Comparison of ENCODE assay signal across 12 cellular contexts in genomic region chr16:67994037-67994407, GRCh38. TPM values are rescaled to one million over a fixed set of nuclear protein-coding genes. Genes with fewer than 3 reads are reported as not detected.
A peak's percentile ranks its signal among the peaks of the same experiment; 100 is the strongest.
DNase-seq lines count a peak whose midpoint lies in the region; ATAC-seq, FAIRE-seq and TF ChIP-seq lines count a peak whose summit lies in the region.
"Not testable (repeated sequence)": the region's sequence is repeated elsewhere in the genome, so short reads cannot be mapped to it uniquely, and the experiment has no call there.
"Had no signal": no experiment of that assay in that cellular context is flagged by ENCODE, and none has a peak within 500 bp of the region (broad histone marks: within the 10 kb centered on the region; RNA-seq: fewer than 3 reads in every experiment).

No MANE protein-coding gene starts in this region.

- peak overlapping the region; percentile 60 for H4K91ac ChIP-seq in trophoblast cell (ENCODE audit: low read depth, low read length)

- H3K36me3 ChIP-seq in CD8-positive, alpha-beta T cell (ENCODE audit: insufficient read depth, low read length); KOPT-K1 (ENCODE audit: insufficient read depth, low read length); endothelial cell of umbilical vein (ENCODE audit: control insufficient read depth in 2 of 2, extremely low read depth in 1 of 2, insufficient read depth in 2 of 2, low read length in 2 of 2); right lobe of liver; trophoblast cell (ENCODE audit: control insufficient read depth in 1 of 2, insufficient read depth in 2 of 2, low read length in 2 of 2): not testable (repeated sequence)

- FAIRE-seq in endothelial cell of umbilical vein (lab: Jason Lieb, UNC) = not testable (repeated sequence)

- H2AK5ac ChIP-seq in trophoblast cell (ENCODE audit: low read length) = not testable (repeated sequence)

- H2BK5ac ChIP-seq in trophoblast cell (ENCODE audit: low read depth, low read length, poor library complexity) = not testable (repeated sequence)

- H3K27ac Mint-ChIP-seq in CD8-positive, alpha-beta T cell = peak overlapping the region; percentile 95
- peak overlapping the region; percentile 96 for H3K27ac Mint-ChIP-seq in activated CD4-positive, alpha-beta T cell treated with anti-CD3 and anti-CD28 coated beads for 36 hours
- peak overlapping the region; percentile 98 for H3K27ac Mint-ChIP-seq in activated naive CD8-positive, alpha-beta T cell treated with anti-CD3 and anti-CD28 coated beads for 36 hours

- H3K4me3 ChIP-seq in CD8-positive, alpha-beta T cell (ENCODE audit: low read depth, low read length) = peak overlapping the region; percentile 38
- not testable (repeated sequence) for H3K4me3 ChIP-seq in endothelial cell of umbilical vein (replicated peaks in 1 of 3; ENCODE audit: insufficient read depth in 1 of 3, low read depth in 1 of 3, low read length in 3 of 3); right lobe of liver; trophoblast cell (ENCODE audit: low read depth, low read length)

- H3K4me2 ChIP-seq in endothelial cell of umbilical vein (ENCODE audit: insufficient read depth, low read length); trophoblast cell (ENCODE audit: low read length): not testable (repeated sequence)

- not testable (repeated sequence) for H3K27me3 ChIP-seq in CD8-positive, alpha-beta T cell (ENCODE audit: insufficient read depth, low read length); endothelial cell of umbilical vein (ENCODE audit: control insufficient read depth in 2 of 2, insufficient read depth in 2 of 2, low read length in 2 of 2); right lobe of liver; trophoblast cell (ENCODE audit: insufficient read depth, low read length)

- H3K79me1 ChIP-seq in trophoblast cell (ENCODE audit: low read length) = not testable (repeated sequence)

- POLR2A ChIA-PET in CD8-positive, alpha-beta T cell (lab: Charles Lee) = interaction anchor here (0.8 to 1.3 kb wide), 2 partner anchors 12 to 29 kb away, joined by 3 to 7 read pairs; partner anchors contain the start of genes DDX28 and DUS2
- POLR2A ChIA-PET in activated CD4-positive, alpha-beta T cell treated with anti-CD3 and anti-CD28 coated beads for 36 hours (lab: Charles Lee); endothelial cell of umbilical vein (lab: Charles Lee): not testable (repeated sequence)

- H3K9ac ChIP-seq in endothelial cell of umbilical vein (replicated peaks; ENCODE audit: extremely low read depth, insufficient read depth, low read length); trophoblast cell (ENCODE audit: low read length): not testable (repeated sequence)

- H3K14ac ChIP-seq in trophoblast cell (ENCODE audit: low read length) = not testable (repeated sequence)

- not testable (repeated sequence) for H4K12ac ChIP-seq in trophoblast cell (ENCODE audit: low read depth, low read length)

- not testable (repeated sequence) for H4K20me1 ChIP-seq in endothelial cell of umbilical vein (replicated peaks; ENCODE audit: control insufficient read depth, extremely low read depth, insufficient read depth, low read length)

- BruUV-seq in endothelial cell of umbilical vein (replicated peaks; lab: Mats Ljungman, UMichigan) = not testable (repeated sequence)

- not testable (repeated sequence) for H2BK12ac ChIP-seq in trophoblast cell (ENCODE audit: low read length)

- peak; percentile 9 for ATAC-seq in CD8-positive, alpha-beta T cell
- ATAC-seq in activated CD4-positive, alpha-beta T cell treated with anti-CD3 and anti-CD28 coated beads for 36 hours = peak; percentile 28
- peak; percentile 3 to 29 (median 17) for ATAC-seq in right lobe of liver

- dilution Hi-C loops in endothelial cell of umbilical vein (cut with MboI; ENCODE audit: extremely low pct_ligation_motif_present, low sequenced_read_pairs) = not testable (repeated sequence)

- H4K8ac ChIP-seq in trophoblast cell (ENCODE audit: low read depth, low read length) = peak overlapping the region; percentile 82

- H3K9me1 ChIP-seq in endothelial cell of umbilical vein (replicated peaks; ENCODE audit: control insufficient read depth, extremely low read depth, insufficient read depth, low read length) = not testable (repeated sequence)

- H2BK120ac ChIP-seq in trophoblast cell (ENCODE audit: insufficient read depth, low read length, poor library complexity) = not testable (repeated sequence)

- not testable (repeated sequence) for TF ChIP-seq POLR2A in endothelial cell of umbilical vein (IDR thresholded peaks at IDR 0.05; ENCODE audit: low read depth, low read length); right lobe of liver (IDR thresholded peaks at IDR 0.05)

- not testable (repeated sequence) for H3K18ac ChIP-seq in trophoblast cell (ENCODE audit: low read length)

- TF ChIP-seq CTCF in CD8-positive, alpha-beta T cell (IDR thresholded peaks at IDR 0.05); endothelial cell of umbilical vein (IDR thresholded peaks at IDR 0.05; ENCODE audit: extremely low read depth in 1 of 2, insufficient read depth in 1 of 2, low read depth in 1 of 2, low read length in 2 of 2); right lobe of liver (IDR thresholded peaks at IDR 0.05): not testable (repeated sequence)

- peaks cover 38% of the 10 kb centered on the region for H3K4me1 ChIP-seq in CD8-positive, alpha-beta T cell (ENCODE audit: insufficient read depth, low read length)
- H3K4me1 ChIP-seq in endothelial cell of umbilical vein (ENCODE audit: control insufficient read depth, extremely low read depth, insufficient read depth, low read length); right lobe of liver; trophoblast cell (ENCODE audit: control insufficient read depth in 1 of 2, insufficient read depth in 2 of 2, low read length in 2 of 2): not testable (repeated sequence)

- not testable (repeated sequence) for H3K79me2 ChIP-seq in endothelial cell of umbilical vein (ENCODE audit: control insufficient read depth, insufficient read depth, low read length); trophoblast cell (ENCODE audit: control insufficient read depth, insufficient read depth, low read length, poor library complexity)

- peak overlapping the region; percentile 83 for H3K4me3 Mint-ChIP-seq in CD8-positive, alpha-beta T cell
- H3K4me3 Mint-ChIP-seq in activated CD4-positive, alpha-beta T cell treated with anti-CD3 and anti-CD28 coated beads for 36 hours = peak overlapping the region; percentile 69
- peak overlapping the region; percentile 78 for H3K4me3 Mint-ChIP-seq in activated naive CD8-positive, alpha-beta T cell treated with anti-CD3 and anti-CD28 coated beads for 36 hours

- peaks cover 41% of the 10 kb centered on the region for H3K4me1 Mint-ChIP-seq in CD8-positive, alpha-beta T cell (ENCODE audit: low read depth)
- H3K4me1 Mint-ChIP-seq in activated CD4-positive, alpha-beta T cell treated with anti-CD3 and anti-CD28 coated beads for 36 hours = peaks cover 44% of the 10 kb centered on the region
- H3K4me1 Mint-ChIP-seq in activated naive CD8-positive, alpha-beta T cell treated with anti-CD3 and anti-CD28 coated beads for 36 hours = peaks cover 38% of the 10 kb centered on the region

- H3K27me3 Mint-ChIP-seq in CD8-positive, alpha-beta T cell (ENCODE audit: low read depth); activated CD4-positive, alpha-beta T cell treated with anti-CD3 and anti-CD28 coated beads for 36 hours; activated naive CD8-positive, alpha-beta T cell treated with anti-CD3 and anti-CD28 coated beads for 36 hours: not testable (repeated sequence)

- not testable (repeated sequence) for H3K9me3 ChIP-seq in CD8-positive, alpha-beta T cell (ENCODE audit: low read length); KOPT-K1 (ENCODE audit: insufficient read depth, low read length, poor library complexity, severe bottlenecking); endothelial cell of umbilical vein (replicated peaks; ENCODE audit: control insufficient read depth, insufficient read depth, low read length); right lobe of liver; trophoblast cell (ENCODE audit: insufficient read depth, low read depth, low read length)

- H3K23ac ChIP-seq in trophoblast cell (ENCODE audit: low read length) = not testable (repeated sequence)

- H3K36me3 Mint-ChIP-seq in CD8-positive, alpha-beta T cell = peaks cover 22% of the 10 kb centered on the region
- H3K36me3 Mint-ChIP-seq in activated CD4-positive, alpha-beta T cell treated with anti-CD3 and anti-CD28 coated beads for 36 hours (ENCODE audit: low read depth) = not testable (repeated sequence)
- peaks cover 12% of the 10 kb centered on the region for H3K36me3 Mint-ChIP-seq in activated naive CD8-positive, alpha-beta T cell treated with anti-CD3 and anti-CD28 coated beads for 36 hours

- intact Hi-C loops in CD8-positive, alpha-beta T cell (cut with DNase I, micrococcal nuclease); activated CD4-positive, alpha-beta T cell treated with anti-CD3 and anti-CD28 coated beads for 36 hours (cut with DNase I, micrococcal nuclease); endothelial cell of umbilical vein (cut with micrococcal nuclease); right lobe of liver (cut with DNase I): not testable (repeated sequence)

- not testable (repeated sequence) for H3K9me3 Mint-ChIP-seq in CD8-positive, alpha-beta T cell; activated CD4-positive, alpha-beta T cell treated with anti-CD3 and anti-CD28 coated beads for 36 hours (ENCODE audit: low read depth); activated naive CD8-positive, alpha-beta T cell treated with anti-CD3 and anti-CD28 coated beads for 36 hours

- peak overlapping the region; percentile 96 for H2AFZ ChIP-seq in endothelial cell of umbilical vein (ENCODE audit: low read depth, low read length)
- H2AFZ ChIP-seq in trophoblast cell (ENCODE audit: insufficient read depth, low read length, poor library complexity) = not testable (repeated sequence)

- peak overlapping the region; percentile 52 for H3K27ac ChIP-seq in CD8-positive, alpha-beta T cell (ENCODE audit: low read depth, low read length)
- peak overlapping the region; percentile 66 for H3K27ac ChIP-seq in KOPT-K1 (ENCODE audit: low read depth, low read length, poor library complexity, severe bottlenecking)
- H3K27ac ChIP-seq in endothelial cell of umbilical vein (ENCODE audit: insufficient read depth, low read depth, low read length); trophoblast cell (ENCODE audit: low read depth, low read length): not testable (repeated sequence)
- H3K27ac ChIP-seq in right lobe of liver = peak overlapping the region; percentile 55 to 75 (median 63)
- H3K27ac ChIP-seq in temporal lobe (ENCODE audit: low read depth, low read length) = peak overlapping the region; percentile 44

- CTCF ChIA-PET in CD8-positive, alpha-beta T cell (lab: Charles Lee) = interaction anchor here (0.6 to 17.1 kb wide), 13 partner anchors 12 to 236 kb away, joined by 3 to 162 read pairs (median 4); partner anchors contain the start of genes DDX28 and DUS2
- CTCF ChIA-PET in activated CD4-positive, alpha-beta T cell treated with anti-CD3 and anti-CD28 coated beads for 36 hours (lab: Charles Lee) = interaction anchor here (0.6 to 2.4 kb wide), 9 partner anchors 8 to 236 kb away, joined by 3 to 11 read pairs (median 6); partner anchors contain the start of genes DDX28 and DUS2
- CTCF ChIA-PET in endothelial cell of umbilical vein (lab: Charles Lee) = interaction anchor here (0.6 to 4.6 kb wide), 13 partner anchors 10 to 236 kb away, joined by 3 to 47 read pairs (median 4); no protein-coding TSS in a partner anchor

- DNase-seq in CD8-positive, alpha-beta T cell; activated CD4-positive, alpha-beta T cell treated with anti-CD3 and anti-CD28 coated beads for 36 hours; activated naive CD8-positive, alpha-beta T cell treated with anti-CD3 and anti-CD28 coated beads for 36 hours; endothelial cell of umbilical vein (ENCODE audit: low read depth, low spot score); right lobe of liver; trophoblast cell: not testable (repeated sequence)

- H3K4ac ChIP-seq in trophoblast cell (ENCODE audit: low read depth, low read length) = not testable (repeated sequence)

- WGBS in right lobe of liver (ENCODE audit: insufficient coverage, low coverage, low lambda C conversion rate, missing lambda C conversion rate) = no CpG with 5 or more reads among the region's 7 CpGs
- WGBS in trophoblast cell (ENCODE audit: extremely low coverage, insufficient coverage, insufficient read length) = no CpG with 5 or more reads among the region's 7 CpGs

RNA-seq across cellular contexts. Expression of gene DPEP2, which starts 5.3 kb away (rescaled TPM):
- total RNA-seq in CD8-positive, alpha-beta T cell = 10 to 100 TPM; 22.5 to 23.7 TPM
- 1 to 10 TPM; 3.2 to 3.8 TPM for total RNA-seq in activated CD4-positive, alpha-beta T cell treated with anti-CD3 and anti-CD28 coated beads for 36 hours
- total RNA-seq in activated naive CD8-positive, alpha-beta T cell treated with anti-CD3 and anti-CD28 coated beads for 36 hours = 1 to 10 TPM; 1.8 to 2.7 TPM
- total RNA-seq in endothelial cell of umbilical vein (0.18 and 0.27 TPM in 2 replicates), right lobe of liver (1 to 10 TPM in 5 of 6 experiments, under 1 TPM in 1; 0.93 to 2.3 (median 1.6) TPM), temporal lobe (0.98 TPM)
- polyA plus RNA-seq in endothelial cell of umbilical vein = 1.7 and 1.8 TPM in 2 replicates
- 0.74 and 0.75 TPM in 2 replicates for polyA plus RNA-seq in endothelial cell of umbilical vein (2011; cell fraction: cytosol; rRNA removed)
- 1.2 and 2.3 TPM in 2 replicates for polyA plus RNA-seq in endothelial cell of umbilical vein (2011; cell fraction: nucleus; rRNA removed)
- polyA plus RNA-seq in endothelial cell of umbilical vein (2012) = 0.52 and 2.3 TPM in 2 replicates
- polyA minus RNA-seq in endothelial cell of umbilical vein = 0.49 and 0.78 TPM in 2 replicates
- not detected for polyA minus RNA-seq in endothelial cell of umbilical vein (2011; cell fraction: cytosol; rRNA and poly(A)+ RNA removed)
- 0.67 and 1.1 TPM in 2 replicates for polyA minus RNA-seq in endothelial cell of umbilical vein (2011; cell fraction: nucleus; rRNA and poly(A)+ RNA removed)
- 0.08 TPM in 2 replicates for polyA plus RNA-seq in trophoblast cell (2013)
- total RNA-seq: progenitor cell of endocrine pancreas, RPMI7951 had no signal

RNA-seq across cellular contexts. Expression of gene DPEP3, which starts 13.7 kb away (rescaled TPM):
- under 1 TPM; 0.30 to 0.58 TPM for total RNA-seq in CD8-positive, alpha-beta T cell
- total RNA-seq in activated CD4-positive, alpha-beta T cell treated with anti-CD3 and anti-CD28 coated beads for 36 hours = under 1 TPM in 1 of 2 experiments, not detected in 1; 0.11 TPM
- under 1 TPM; 0.29 to 0.42 TPM for total RNA-seq in activated naive CD8-positive, alpha-beta T cell treated with anti-CD3 and anti-CD28 coated beads for 36 hours
- total RNA-seq in endothelial cell of umbilical vein (not detected in 2 replicates), right lobe of liver (under 1 TPM in 1 of 6 experiments, not detected in 5; 0.10 TPM), temporal lobe (0.25 TPM)
- 0.03 and 0.06 TPM in 2 replicates for polyA plus RNA-seq in endothelial cell of umbilical vein
- not detected in 2 replicates for polyA plus RNA-seq in endothelial cell of umbilical vein (2011; cell fraction: cytosol; rRNA removed)
- polyA plus RNA-seq in endothelial cell of umbilical vein (2011; cell fraction: nucleus; rRNA removed) = 0.10 TPM in 1 of 2 replicates, not detected in the other
- not detected in 2 replicates for polyA plus RNA-seq in endothelial cell of umbilical vein (2012)
- 0.40 TPM in 1 of 2 replicates, not detected in the other for polyA minus RNA-seq in endothelial cell of umbilical vein
- polyA minus RNA-seq in endothelial cell of umbilical vein (2011; cell fraction: cytosol; rRNA and poly(A)+ RNA removed) = not detected
- polyA minus RNA-seq in endothelial cell of umbilical vein (2011; cell fraction: nucleus; rRNA and poly(A)+ RNA removed) = not detected in 2 replicates
- polyA plus RNA-seq in trophoblast cell (2013) = 0.03 and 0.06 TPM in 2 replicates
- total RNA-seq: progenitor cell of endocrine pancreas, RPMI7951, urinary bladder had no signal

RNA-seq across cellular contexts. Expression of gene DPEP2NB, which starts 21.7 kb away (rescaled TPM):
- not detected for total RNA-seq in CD8-positive, alpha-beta T cell
- total RNA-seq in activated CD4-positive, alpha-beta T cell treated with anti-CD3 and anti-CD28 coated beads for 36 hours = not detected
- not detected for total RNA-seq in activated naive CD8-positive, alpha-beta T cell treated with anti-CD3 and anti-CD28 coated beads for 36 hours
- total RNA-seq in endothelial cell of umbilical vein (not detected in 2 replicates), right lobe of liver (not detected), temporal lobe (not detected)
- polyA plus RNA-seq in endothelial cell of umbilical vein = not detected in 2 replicates
- polyA plus RNA-seq in endothelial cell of umbilical vein (2011; cell fraction: cytosol; rRNA removed) = not detected in 2 replicates
- polyA plus RNA-seq in endothelial cell of umbilical vein (2011; cell fraction: nucleus; rRNA removed) = not detected in 2 replicates
- polyA plus RNA-seq in endothelial cell of umbilical vein (2012) = not detected in 2 replicates
- polyA minus RNA-seq in endothelial cell of umbilical vein = not detected in 2 replicates
- polyA minus RNA-seq in endothelial cell of umbilical vein (2011; cell fraction: cytosol; rRNA and poly(A)+ RNA removed) = not detected
- polyA minus RNA-seq in endothelial cell of umbilical vein (2011; cell fraction: nucleus; rRNA and poly(A)+ RNA removed) = not detected in 2 replicates
- polyA plus RNA-seq in trophoblast cell (2013) = 0.40 and 0.72 TPM in 2 replicates
- total RNA-seq: adrenal gland, progenitor cell of endocrine pancreas, RPMI7951, urinary bladder had no signal
- polyA plus RNA-seq: adrenal gland, urinary bladder had no signal

RNA-seq across cellular contexts. Expression of gene SLC12A4, which starts 25.6 kb away (rescaled TPM):
- 10 to 100 TPM; 20.1 to 20.7 TPM for total RNA-seq in CD8-positive, alpha-beta T cell
- 10 to 100 TPM; 21.8 to 25.8 TPM for total RNA-seq in activated CD4-positive, alpha-beta T cell treated with anti-CD3 and anti-CD28 coated beads for 36 hours
- 10 to 100 TPM; 27.4 to 29.5 TPM for total RNA-seq in activated naive CD8-positive, alpha-beta T cell treated with anti-CD3 and anti-CD28 coated beads for 36 hours
- total RNA-seq in endothelial cell of umbilical vein (99.0 and 114 TPM in 2 replicates), right lobe of liver (10 to 100 TPM; 17.2 to 40.0 (median 21.9) TPM), temporal lobe (5.4 TPM)
- 110 and 124 TPM in 2 replicates for polyA plus RNA-seq in endothelial cell of umbilical vein
- 53.8 and 76.7 TPM in 2 replicates for polyA plus RNA-seq in endothelial cell of umbilical vein (2011; cell fraction: cytosol; rRNA removed)
- polyA plus RNA-seq in endothelial cell of umbilical vein (2011; cell fraction: nucleus; rRNA removed) = 343 and 417 TPM in 2 replicates
- polyA plus RNA-seq in endothelial cell of umbilical vein (2012) = 79.2 and 83.4 TPM in 2 replicates
- 141 and 143 TPM in 2 replicates for polyA minus RNA-seq in endothelial cell of umbilical vein
- 27.4 TPM for polyA minus RNA-seq in endothelial cell of umbilical vein (2011; cell fraction: cytosol; rRNA and poly(A)+ RNA removed)
- polyA minus RNA-seq in endothelial cell of umbilical vein (2011; cell fraction: nucleus; rRNA and poly(A)+ RNA removed) = 127 and 131 TPM in 2 replicates
- 65.8 and 67.9 TPM in 2 replicates for polyA plus RNA-seq in trophoblast cell (2013)

RNA-seq across cellular contexts. Expression of gene DDX28, which starts 29.0 kb away (rescaled TPM):
- 10 to 100 TPM; 18.5 to 20.9 TPM for total RNA-seq in CD8-positive, alpha-beta T cell
- total RNA-seq in activated CD4-positive, alpha-beta T cell treated with anti-CD3 and anti-CD28 coated beads for 36 hours = 10 to 100 TPM; 13.7 to 17.1 TPM
- 10 to 100 TPM; 32.0 to 32.3 TPM for total RNA-seq in activated naive CD8-positive, alpha-beta T cell treated with anti-CD3 and anti-CD28 coated beads for 36 hours
- total RNA-seq in endothelial cell of umbilical vein = 7.9 and 8.4 TPM in 2 replicates
- polyA plus RNA-seq in endothelial cell of umbilical vein = 12.5 and 14.9 TPM in 2 replicates
- 12.8 and 13.6 TPM in 2 replicates for polyA plus RNA-seq in endothelial cell of umbilical vein (2011; cell fraction: cytosol; rRNA removed)
- 8.8 and 9.5 TPM in 2 replicates for polyA plus RNA-seq in endothelial cell of umbilical vein (2011; cell fraction: nucleus; rRNA removed)
- 8.5 and 9.5 TPM in 2 replicates for polyA plus RNA-seq in endothelial cell of umbilical vein (2012)
- polyA minus RNA-seq in endothelial cell of umbilical vein = 9.8 and 12.6 TPM in 2 replicates
- 15.1 TPM for polyA minus RNA-seq in endothelial cell of umbilical vein (2011; cell fraction: cytosol; rRNA and poly(A)+ RNA removed)
- polyA minus RNA-seq in endothelial cell of umbilical vein (2011; cell fraction: nucleus; rRNA and poly(A)+ RNA removed) = 9.4 and 10.4 TPM in 2 replicates
- total RNA-seq in right lobe of liver = 1 to 10 TPM; 5.4 to 10.0 (median 6.3) TPM
- polyA plus RNA-seq in trophoblast cell (2013) = 6.3 and 6.5 TPM in 2 replicates
- total RNA-seq in temporal lobe = 6.4 TPM

Comparison
In these comparisons a context has a peak if more than half of its experiments do, and no peak if none do; other contexts are left out.
1. RNA of gene DPEP2, which starts 5.3 kb away (total RNA-seq): 22.5 to 23.7 TPM in CD8-positive, alpha-beta T cell; 3.2 to 3.8 TPM in activated CD4-positive, alpha-beta T cell treated with anti-CD3 and anti-CD28 coated beads for 36 hours, 1.8 to 2.7 TPM in activated naive CD8-positive, alpha-beta T cell treated with anti-CD3 and anti-CD28 coated beads for 36 hours, 0.93 to 2.3 TPM in right lobe of liver, 0.98 TPM in temporal lobe (single experiment) and 0.18 to 0.27 TPM in endothelial cell of umbilical vein; every median in the first group is over 4 times any median in the second.
2. Peak in every context shown above with its lines, with median percentiles within 50 percentile points of each other: ATAC-seq, H3K27ac Mint-ChIP-seq and H3K4me3 Mint-ChIP-seq.